Comparison of ENCODE assay signal across 11 cellular contexts in the genomic region with DNA sequence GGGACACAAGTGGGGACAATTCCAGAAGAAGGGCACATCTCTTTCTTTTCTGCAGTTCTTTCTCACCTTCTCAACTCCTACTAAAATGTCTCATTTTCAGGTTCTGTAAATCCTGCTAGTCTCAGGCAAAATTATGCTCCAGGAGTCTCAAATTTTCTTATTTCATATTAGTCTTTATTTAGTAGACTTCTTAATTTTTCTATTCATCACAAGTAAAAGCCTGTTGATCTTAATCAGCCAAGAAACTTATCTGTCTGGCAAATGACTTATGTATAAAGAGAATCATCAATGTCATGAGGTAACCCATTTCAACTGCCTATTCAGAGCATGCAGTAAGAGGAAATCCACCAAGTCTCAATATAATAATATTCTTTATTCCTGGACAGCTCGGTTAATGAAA. TPM values are rescaled to one million over a fixed set of nuclear protein-coding genes. Genes with fewer than 3 reads are reported as not detected.
"Had no signal": no experiment of that assay in that cellular context is flagged by ENCODE, and none has a peak within 500 bp of the region (broad histone marks: within the 10 kb centered on the region; RNA-seq: fewer than 3 reads in every experiment).

Gene MS4A2 (plus strand): TSS at position 301 of the 400 bp plus-strand sequence. CDS start 102 bp downstream, outside the sequence.

- ATAC-seq: HCT116, HepG2 had no signal

- H3K27ac ChIP-seq: GM23248, HL-60 had no signal

- H3K4me3 Mint-ChIP-seq: HFFc6, IgD-negative memory B cell had no signal

- H3K4me1 ChIP-seq: HAP-1 had no signal

- H3K27ac Mint-ChIP-seq: HFFc6, IgD-negative memory B cell had no signal

- H3K4me3 ChIP-seq: GM23248, HAP-1 had no signal

- H3K36me3 Mint-ChIP-seq: IgD-negative memory B cell had no signal

- DNase-seq: GM23248, GOT3, H7, HFFc6 had no signal

- H3K9me3 ChIP-seq: HAP-1 had no signal

- H3K4me1 Mint-ChIP-seq: IgD-negative memory B cell had no signal

- H3K36me3 ChIP-seq: HAP-1 had no signal

RNA-seq across cellular contexts. Expression of gene MS4A2, which starts in this region (rescaled TPM):
- total RNA-seq: GM23248, H4, H7, HepG2, HFFc6, HT1080 had no signal
